Comparison of ENCODE assay signal across 11 cellular contexts in the genomic region with DNA sequence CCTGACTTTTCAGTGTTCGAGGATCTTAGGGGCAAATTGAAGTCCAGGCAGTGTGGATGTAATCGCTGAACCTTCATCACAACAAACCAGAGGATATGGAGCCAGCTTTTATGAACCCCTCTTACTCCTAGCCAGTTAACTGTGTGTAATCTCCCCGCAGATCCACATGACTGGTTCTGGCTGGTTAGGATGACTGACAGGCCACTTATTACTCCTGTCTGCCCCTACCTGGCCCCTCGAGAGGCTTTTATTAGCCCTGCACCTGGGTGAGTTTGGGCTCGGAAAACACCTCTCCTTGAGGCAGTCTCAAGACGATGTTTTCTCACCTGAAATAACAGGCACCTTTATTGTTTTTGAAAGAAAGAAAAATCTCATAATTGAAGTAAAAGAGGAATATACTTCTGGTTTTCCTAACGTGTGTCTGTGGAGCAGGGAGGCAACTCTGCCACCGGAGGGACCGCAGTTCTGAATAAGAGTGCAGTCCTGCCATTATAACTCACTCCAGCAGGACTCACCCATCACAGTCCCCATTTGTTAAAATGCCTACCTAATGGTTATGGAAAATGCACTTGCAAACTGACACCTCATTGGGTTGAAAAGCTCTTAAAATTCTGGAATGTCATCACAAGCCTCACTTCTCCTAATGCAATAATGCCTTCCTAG.
DNase-seq lines count a peak whose midpoint lies in the region; ATAC-seq and TF ChIP-seq lines count a peak whose summit lies in the region.
"Had no signal": no experiment of that assay in that cellular context is flagged by ENCODE, and none has a peak within 500 bp of the region (broad histone marks: within the 10 kb centered on the region; RNA-seq: fewer than 3 reads in every experiment).

No MANE protein-coding gene starts in this region.

- no peak overlapping the region for H3K4me2 ChIP-seq in SK-N-SH
- no peak overlapping the region for H3K4me2 ChIP-seq in smooth muscle cell

- H3K27ac ChIP-seq in SK-N-SH (ENCODE audit: low read depth in 2 of 2, low read length in 1 of 2) (no peak overlapping the region), endodermal cell (ENCODE audit: low read depth, low read length) (no peak overlapping the region), smooth muscle cell (ENCODE audit: low read depth) (no peak overlapping the region)
- H3K27ac ChIP-seq: left lung, Peyer's patch had no signal

- peaks cover 2% of the 10 kb centered on the region for H3K27me3 Mint-ChIP-seq in endodermal cell (ENCODE audit: insufficient read depth)

- 12% methylated on average over 9 of the region's 9 CpGs for WGBS in SK-N-SH (ENCODE audit: low lambda C conversion rate)
- 79 to 87% methylated on average over 9 of the region's 9 CpGs for WGBS in endodermal cell (ENCODE audit: insufficient coverage in 1 of 2, insufficient read length in 1 of 2), 2 experiments
- 73% methylated on average over 9 of the region's 9 CpGs for whole genome bisulfite sequencing in smooth muscle cell (ENCODE audit: low lambda C conversion rate)

- DNase-seq in SK-N-SH: peak; percentile 41
- peak; percentile 27 for DNase-seq in NCI-H187 treated with DMSO at 0.1 percent for 48 hours (lab: John Stamatoyannopoulos, UW)
- no peak for DNase-seq in endodermal cell
- DNase-seq in smooth muscle cell (lab: John Stamatoyannopoulos, UW; ENCODE audit: unreplicated experiment): no peak
- no peak for DNase-seq in left ventricle myocardium superior
- DNase-seq: left lung; Peyer's patch; stimulated activated CD8-positive, alpha-beta memory T cell treated with anti-CD3 and anti-CD28 coated beads, Interleukin-4, amount 100 ng/mL, for 48 hours had no signal

- H3K9ac ChIP-seq in SK-N-SH (no peak overlapping the region), endodermal cell (ENCODE audit: extremely low read depth, low read length, poor library complexity, severe bottlenecking) (no peak overlapping the region), smooth muscle cell (ENCODE audit: low read depth) (no peak overlapping the region)

- intact Hi-C loops in left ventricle myocardium superior (cut with micrococcal nuclease): no loop called here

- H3K27me3 ChIP-seq in SK-N-SH (ENCODE audit: insufficient read depth) (no peaks in the 10 kb centered on the region; the same call in 1 of the 2 replicates), endodermal cell (ENCODE audit: control insufficient read depth, insufficient read depth, low read length, poor library complexity, severe bottlenecking) (no peaks in the 10 kb centered on the region), smooth muscle cell (ENCODE audit: low read depth) (peaks cover 18% of the 10 kb centered on the region)
- H3K27me3 ChIP-seq: Peyer's patch had no signal

- no peaks in the 10 kb centered on the region for H3K36me3 Mint-ChIP-seq in endodermal cell (ENCODE audit: low read depth)

- TF ChIP-seq CTCF in SK-N-SH (IDR thresholded peaks at IDR 0.05) (no peak), endodermal cell (conservative IDR thresholded peaks at IDR 0.05) (peak; percentile 62), smooth muscle cell (IDR thresholded peaks at IDR 0.05; ENCODE audit: borderline replicate concordance, insufficient read depth, poor library complexity, severe bottlenecking) (peak; percentile 10)

- no peaks in the 10 kb centered on the region for H3K9me3 ChIP-seq in SK-N-SH
- H3K9me3 ChIP-seq in endodermal cell (ENCODE audit: control insufficient read depth, low read length): no peaks in the 10 kb centered on the region
- no peaks in the 10 kb centered on the region for H3K9me3 ChIP-seq in smooth muscle cell (replicated peaks; ENCODE audit: low read depth)
- H3K9me3 ChIP-seq: left lung, Peyer's patch had no signal

- ATAC-seq in SK-N-SH treated with all-trans-retinoic acid at 6 μM for 48 hours (no peak), left ventricle myocardium superior (no peak), GM18511 (IDR thresholded peaks at IDR 0.05; ENCODE audit: unreplicated experiment) (no peak), GM21723 (IDR thresholded peaks at IDR 0.05; ENCODE audit: unreplicated experiment) (no peak)
- ATAC-seq: left lung had no signal

- H3K36me3 ChIP-seq in SK-N-SH (replicated peaks in 1 of 2; ENCODE audit: control insufficient read depth in 1 of 2, insufficient read depth in 2 of 2, low read length in 1 of 2): no peaks in the 10 kb centered on the region
- no peaks in the 10 kb centered on the region for H3K36me3 ChIP-seq in endodermal cell (ENCODE audit: control insufficient read depth, insufficient read depth, low read length)
- no peaks in the 10 kb centered on the region for H3K36me3 ChIP-seq in smooth muscle cell (ENCODE audit: low read depth)
- H3K36me3 ChIP-seq: left lung, Peyer's patch had no signal

- H3K27ac Mint-ChIP-seq in endodermal cell: no peak overlapping the region

- no peaks in the 10 kb centered on the region for H3K9me3 Mint-ChIP-seq in endodermal cell

- no peaks in the 10 kb centered on the region for H3K4me1 ChIP-seq in SK-N-SH (ENCODE audit: control insufficient read depth in 1 of 2, insufficient read depth in 2 of 2, low read depth in 1 of 2, low read length in 1 of 2)
- H3K4me1 ChIP-seq in endodermal cell (ENCODE audit: control insufficient read depth, insufficient read depth, low read length): peaks cover 11% of the 10 kb centered on the region
- peaks cover 8% of the 10 kb centered on the region for H3K4me1 ChIP-seq in smooth muscle cell (ENCODE audit: low read depth)
- H3K4me1 ChIP-seq: left lung, Peyer's patch had no signal

- H2AFZ ChIP-seq in SK-N-SH (ENCODE audit: low read depth) (no peak overlapping the region), smooth muscle cell (ENCODE audit: low read depth) (no peak overlapping the region)

- no peaks in the 10 kb centered on the region for H3K79me2 ChIP-seq in SK-N-SH (ENCODE audit: insufficient read depth)
- no peaks in the 10 kb centered on the region for H3K79me2 ChIP-seq in smooth muscle cell (ENCODE audit: low read depth)

- POLR2A ChIA-PET in SK-N-SH (lab: Yijun Ruan, JAX): no interaction called here

- H3F3A ChIP-seq in SK-N-SH (replicated peaks; ENCODE audit: insufficient read depth): no peaks in the 10 kb centered on the region
- no peaks in the 10 kb centered on the region for H3F3A ChIP-seq in smooth muscle cell (ENCODE audit: low read depth)

- H3K9me2 ChIP-seq in SK-N-SH: no peaks in the 10 kb centered on the region

- CTCF ChIA-PET in SK-N-SH (lab: Yijun Ruan, JAX): interaction anchor here (0.7 to 1.4 kb wide), 5 partner anchors 10 to 451 kb away, joined by 3 to 4 read pairs (median 3); no protein-coding TSS in a partner anchor

- H3K4me3 Mint-ChIP-seq in endodermal cell: no peak overlapping the region

- H4K20me1 ChIP-seq in SK-N-SH (ENCODE audit: insufficient read depth) (no peaks in the 10 kb centered on the region), smooth muscle cell (ENCODE audit: low read depth) (no peaks in the 10 kb centered on the region)

- peak; percentile 48 for TF ChIP-seq RAD21 in SK-N-SH (IDR thresholded peaks at IDR 0.05; ENCODE audit: low read length)

- H3K4me1 Mint-ChIP-seq in endodermal cell: peaks cover 11% of the 10 kb centered on the region

- no peak overlapping the region for H3K4me3 ChIP-seq in SK-N-SH (ENCODE audit: low read depth in 2 of 2, low read length in 1 of 2)
- H3K4me3 ChIP-seq in endodermal cell (ENCODE audit: low read length): no peak overlapping the region
- H3K4me3 ChIP-seq in smooth muscle cell: no peak overlapping the region
- H3K4me3 ChIP-seq: left lung, Peyer's patch had no signal

- TF ChIP-seq EP300 in SK-N-SH (IDR thresholded peaks at IDR 0.05; ENCODE audit: borderline replicate concordance in 1 of 2, low read depth in 1 of 2, low read length in 1 of 2): no peak

TF ChIP-seq in SK-N-SH, 30 proteins besides CTCF, POLR2A, EP300 and RAD21:
- TF ChIP-seq FOXM1 (IDR thresholded peaks at IDR 0.05; ENCODE audit: low read depth) (no peak), CHD2 (IDR thresholded peaks at IDR 0.05; ENCODE audit: low read length, partially characterized antibody) (no peak), SMC3 (IDR thresholded peaks at IDR 0.05; ENCODE audit: low read depth, low read length) (peak; percentile 14; the same call in 1 of the 2 replicates)
TF ChIP-seq in SK-N-SH: peak in this region for 1.

TF ChIP-seq in SK-N-SH treated with all-trans-retinoic acid at 6 μM for 48 hours, 23 proteins besides CTCF, POLR2A, EP300 and RAD21:
- TF ChIP-seq ZNF70 (CRISPR knock-in tag; IDR thresholded peaks at IDR 0.05) (no peak), ZC3H10 (CRISPR knock-in tag; IDR thresholded peaks at IDR 0.05) (no peak), ZFP3 (CRISPR knock-in tag; IDR thresholded peaks at IDR 0.05) (no peak), RARB (CRISPR knock-in tag; IDR thresholded peaks at IDR 0.05) (no peak), BACH2 (CRISPR knock-in tag; IDR thresholded peaks at IDR 0.05; ENCODE audit: borderline replicate concordance) (no peak)
- TF ChIP-seq, protein P1, sequence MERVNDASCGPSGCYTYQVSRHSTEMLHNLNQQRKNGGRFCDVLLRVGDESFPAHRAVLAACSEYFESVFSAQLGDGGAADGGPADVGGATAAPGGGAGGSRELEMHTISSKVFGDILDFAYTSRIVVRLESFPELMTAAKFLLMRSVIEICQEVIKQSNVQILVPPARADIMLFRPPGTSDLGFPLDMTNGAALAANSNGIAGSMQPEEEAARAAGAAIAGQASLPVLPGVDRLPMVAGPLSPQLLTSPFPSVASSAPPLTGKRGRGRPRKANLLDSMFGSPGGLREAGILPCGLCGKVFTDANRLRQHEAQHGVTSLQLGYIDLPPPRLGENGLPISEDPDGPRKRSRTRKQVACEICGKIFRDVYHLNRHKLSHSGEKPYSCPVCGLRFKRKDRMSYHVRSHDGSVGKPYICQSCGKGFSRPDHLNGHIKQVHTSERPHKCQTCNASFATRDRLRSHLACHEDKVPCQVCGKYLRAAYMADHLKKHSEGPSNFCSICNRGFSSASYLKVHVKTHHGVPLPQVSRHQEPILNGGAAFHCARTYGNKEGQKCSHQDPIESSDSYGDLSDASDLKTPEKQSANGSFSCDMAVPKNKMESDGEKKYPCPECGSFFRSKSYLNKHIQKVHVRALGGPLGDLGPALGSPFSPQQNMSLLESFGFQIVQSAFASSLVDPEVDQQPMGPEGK (CRISPR knock-in tag; IDR thresholded peaks at IDR 0.05; ENCODE audit: borderline replicate concordance): no peak

Comparison
In these comparisons a context has a peak if more than half of its experiments do, and no peak if none do; other contexts are left out.
1. DNase-seq: peak in SK-N-SH (single experiment) and NCI-H187 treated with DMSO at 0.1 percent for 48 hours (single experiment); none in endodermal cell (single experiment), smooth muscle cell (single experiment) and left ventricle myocardium superior (single experiment).